1 cellular context compared by ENCODE assay signal in genomic region chr4:69503558-69503957, GRCh38.
TF ChIP-seq lines count a peak whose summit lies in the region.

No MANE protein-coding gene starts in this region.

TF ChIP-seq in WTC11, 78 proteins besides CTCF, POLR2A, EP300 and RAD21 (continued from another document):
- TF ChIP-seq PRDM15 (CRISPR knock-in tag; IDR thresholded peaks at IDR 0.05), result no peak
- TF ChIP-seq, protein P1, sequence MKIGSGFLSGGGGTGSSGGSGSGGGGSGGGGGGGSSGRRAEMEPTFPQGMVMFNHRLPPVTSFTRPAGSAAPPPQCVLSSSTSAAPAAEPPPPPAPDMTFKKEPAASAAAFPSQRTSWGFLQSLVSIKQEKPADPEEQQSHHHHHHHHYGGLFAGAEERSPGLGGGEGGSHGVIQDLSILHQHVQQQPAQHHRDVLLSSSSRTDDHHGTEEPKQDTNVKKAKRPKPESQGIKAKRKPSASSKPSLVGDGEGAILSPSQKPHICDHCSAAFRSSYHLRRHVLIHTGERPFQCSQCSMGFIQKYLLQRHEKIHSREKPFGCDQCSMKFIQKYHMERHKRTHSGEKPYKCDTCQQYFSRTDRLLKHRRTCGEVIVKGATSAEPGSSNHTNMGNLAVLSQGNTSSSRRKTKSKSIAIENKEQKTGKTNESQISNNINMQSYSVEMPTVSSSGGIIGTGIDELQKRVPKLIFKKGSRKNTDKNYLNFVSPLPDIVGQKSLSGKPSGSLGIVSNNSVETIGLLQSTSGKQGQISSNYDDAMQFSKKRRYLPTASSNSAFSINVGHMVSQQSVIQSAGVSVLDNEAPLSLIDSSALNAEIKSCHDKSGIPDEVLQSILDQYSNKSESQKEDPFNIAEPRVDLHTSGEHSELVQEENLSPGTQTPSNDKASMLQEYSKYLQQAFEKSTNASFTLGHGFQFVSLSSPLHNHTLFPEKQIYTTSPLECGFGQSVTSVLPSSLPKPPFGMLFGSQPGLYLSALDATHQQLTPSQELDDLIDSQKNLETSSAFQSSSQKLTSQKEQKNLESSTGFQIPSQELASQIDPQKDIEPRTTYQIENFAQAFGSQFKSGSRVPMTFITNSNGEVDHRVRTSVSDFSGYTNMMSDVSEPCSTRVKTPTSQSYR (CRISPR knock-in tag; IDR thresholded peaks at IDR 0.05), result no peak
